In the genomic region with DNA sequence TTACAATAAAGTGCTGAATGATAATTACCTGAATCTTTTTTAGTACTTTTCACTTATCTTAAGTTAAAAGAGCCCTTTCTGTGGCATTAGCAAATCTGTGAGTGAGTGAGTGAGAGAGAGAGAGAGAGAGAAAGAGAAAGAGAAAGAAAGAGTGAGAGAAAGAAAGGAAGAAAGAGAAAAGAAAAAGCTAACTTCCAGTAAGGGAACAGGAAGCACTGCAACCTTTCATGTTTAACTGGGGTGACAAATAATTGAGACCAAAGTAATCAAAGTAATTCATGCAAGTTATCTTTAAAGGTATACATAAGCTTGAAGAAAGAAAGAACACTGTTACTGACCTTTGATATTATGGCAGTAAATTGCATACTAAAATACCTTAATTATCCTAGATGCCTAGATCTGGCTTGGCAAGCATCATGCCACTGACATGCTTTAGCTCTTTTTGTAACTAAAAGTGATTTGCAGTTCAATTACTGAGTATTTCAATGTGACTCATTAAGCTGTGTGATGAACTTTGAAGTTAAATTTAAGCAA, we compare ENCODE assay signal across 19 cellular contexts. TPM values are rescaled to one million over a fixed set of nuclear protein-coding genes. Genes with fewer than 3 reads are reported as not detected.
DNase-seq lines count a peak whose midpoint lies in the region; ATAC-seq and TF ChIP-seq lines count a peak whose summit lies in the region.
"Had no signal": no experiment of that assay in that cellular context is flagged by ENCODE, and none has a peak within 500 bp of the region (broad histone marks: within the 10 kb centered on the region; RNA-seq: fewer than 3 reads in every experiment).

No MANE protein-coding gene starts in this region.

- no peaks in the 10 kb centered on the region for H3K4me1 ChIP-seq in HCT116 (ENCODE audit: control insufficient read depth in 1 of 2, insufficient read depth in 2 of 2, low read length in 2 of 2)
- peaks cover 7% of the 10 kb centered on the region for H3K4me1 ChIP-seq in lower lobe of right lung

- no peak for TF ChIP-seq POLR2A in HCT116 (IDR thresholded peaks at IDR 0.05; ENCODE audit: borderline replicate concordance, extremely low read depth, insufficient read depth, insufficient read length)

- no peak overlapping the region for H3K9ac ChIP-seq in HCT116 (ENCODE audit: low read length)

- peak overlapping the region; percentile 49 for H3K27ac Mint-ChIP-seq in activated CD4-positive, alpha-beta T cell treated with anti-CD3 and anti-CD28 coated beads for 36 hours
- peak overlapping the region; percentile 75 for H3K27ac Mint-ChIP-seq in activated naive CD8-positive, alpha-beta T cell treated with anti-CD3 and anti-CD28 coated beads for 36 hours
- H3K27ac Mint-ChIP-seq in naive thymus-derived CD8-positive, alpha-beta T cell, result peak overlapping the region in 9 of 10 donors; percentile 0 to 81 (median 65)
- no peak overlapping the region for H3K27ac Mint-ChIP-seq in type B pancreatic cell

- TSS peak; percentile 11 for BruUV-seq in HCT116 (replicated peaks; lab: Mats Ljungman, UMichigan)

- RAD21 ChIA-PET in HCT116 (lab: Charles Lee; ENCODE audit: low non-redundant PET in 1 of 2, low total read pairs in 2 of 2, uncharacterized antibody in 2 of 2, unreplicated experiment in 2 of 2), result no interaction called here

- H3K4me3 Mint-ChIP-seq in activated CD4-positive, alpha-beta T cell treated with anti-CD3 and anti-CD28 coated beads for 36 hours, result no peak overlapping the region
- H3K4me3 Mint-ChIP-seq in activated naive CD8-positive, alpha-beta T cell treated with anti-CD3 and anti-CD28 coated beads for 36 hours, result peak overlapping the region; percentile 36
- H3K4me3 Mint-ChIP-seq in naive thymus-derived CD8-positive, alpha-beta T cell, result peak overlapping the region in 8 of 10 donors; percentile 10 to 67 (median 46)
- no peak overlapping the region for H3K4me3 Mint-ChIP-seq in type B pancreatic cell

- no peaks in the 10 kb centered on the region for H3K9me3 Mint-ChIP-seq in activated CD4-positive, alpha-beta T cell treated with anti-CD3 and anti-CD28 coated beads for 36 hours (ENCODE audit: low read depth)
- H3K9me3 Mint-ChIP-seq in activated naive CD8-positive, alpha-beta T cell treated with anti-CD3 and anti-CD28 coated beads for 36 hours, result no peaks in the 10 kb centered on the region
- H3K9me3 Mint-ChIP-seq in naive thymus-derived CD8-positive, alpha-beta T cell, result peaks cover 0 to under 1% (median 0%) of the 10 kb centered on the region in 9 donors
- no peaks in the 10 kb centered on the region for H3K9me3 Mint-ChIP-seq in type B pancreatic cell

- H3K27me3 ChIP-seq in HCT116 (ENCODE audit: insufficient read depth, low read length), result no peaks in the 10 kb centered on the region
- no peaks in the 10 kb centered on the region for H3K27me3 ChIP-seq in lower lobe of right lung (ENCODE audit: low read depth)
- H3K27me3 ChIP-seq: adrenal gland, upper lobe of left lung had no signal

- no peak for TF ChIP-seq RAD21 in HCT116 (IDR thresholded peaks at IDR 0.05; ENCODE audit: low read depth)

- no peak overlapping the region for H3K4me2 ChIP-seq in HCT116 (ENCODE audit: low read length)

- no peaks in the 10 kb centered on the region for H3K27me3 Mint-ChIP-seq in activated CD4-positive, alpha-beta T cell treated with anti-CD3 and anti-CD28 coated beads for 36 hours
- no peaks in the 10 kb centered on the region for H3K27me3 Mint-ChIP-seq in activated naive CD8-positive, alpha-beta T cell treated with anti-CD3 and anti-CD28 coated beads for 36 hours
- no peaks in the 10 kb centered on the region for H3K27me3 Mint-ChIP-seq in naive thymus-derived CD8-positive, alpha-beta T cell
- H3K27me3 Mint-ChIP-seq in type B pancreatic cell, result no peaks in the 10 kb centered on the region

- no peaks in the 10 kb centered on the region for H3K9me2 ChIP-seq in HCT116 (ENCODE audit: insufficient read depth)

- ATAC-seq in activated CD4-positive, alpha-beta T cell treated with anti-CD3 and anti-CD28 coated beads for 36 hours, result peak; percentile 68
- ATAC-seq in HCT116, result no peak
- ATAC-seq in naive thymus-derived CD8-positive, alpha-beta T cell, result peak in 1 of 2 donors; percentile 14
- ATAC-seq in GM18907 (IDR thresholded peaks at IDR 0.05; ENCODE audit: unreplicated experiment), result no peak
- no peak for ATAC-seq in lower lobe of right lung
- ATAC-seq: left lobe of liver had no signal

- peaks cover 13 to 32% of the 10 kb centered on the region in 2 experiments for H3K36me3 ChIP-seq in HCT116 (ENCODE audit: control insufficient read depth in 1 of 2, insufficient read depth in 2 of 2, low read length in 2 of 2)
- peaks cover 35% of the 10 kb centered on the region for H3K36me3 ChIP-seq in lower lobe of right lung

- H3K9me3 ChIP-seq in HCT116 (ENCODE audit: control insufficient read depth in 1 of 2, insufficient read depth in 1 of 2, low read depth in 1 of 2, low read length in 2 of 2) (no peaks in the 10 kb centered on the region), lower lobe of right lung (no peaks in the 10 kb centered on the region)
- H3K9me3 ChIP-seq: adrenal gland, upper lobe of left lung had no signal

- no peak for TF ChIP-seq CTCF in HCT116 (IDR thresholded peaks at IDR 0.05 in 2 of 3, conservative IDR thresholded peaks at IDR 0.05 in 1 of 3; ENCODE audit: borderline replicate concordance in 1 of 3, insufficient read depth in 1 of 3, low read depth in 2 of 3, low read length in 2 of 3)
- no peak for TF ChIP-seq CTCF in type B pancreatic cell (conservative IDR thresholded peaks at IDR 0.05)
- no peak for TF ChIP-seq CTCF in lower lobe of right lung (IDR thresholded peaks at IDR 0.05)

- H2AFZ ChIP-seq in HCT116 (ENCODE audit: low read depth, low read length, poor library complexity, severe bottlenecking), result no peak overlapping the region

- CTCF ChIA-PET in activated CD4-positive, alpha-beta T cell treated with anti-CD3 and anti-CD28 coated beads for 36 hours (lab: Charles Lee), result interaction anchor here (0.6 to 4.3 kb wide), 6 partner anchors 9 to 126 kb away, joined by 3 to 14 read pairs (median 3); no protein-coding TSS in a partner anchor
- CTCF ChIA-PET in HCT116 (lab: Charles Lee), result no interaction called here

- peaks cover 73% of the 10 kb centered on the region for H3K79me2 ChIP-seq in HCT116 (ENCODE audit: insufficient read depth, low read length)

- peaks cover 45% of the 10 kb centered on the region for H3K36me3 Mint-ChIP-seq in activated CD4-positive, alpha-beta T cell treated with anti-CD3 and anti-CD28 coated beads for 36 hours (ENCODE audit: low read depth)
- peaks cover 44% of the 10 kb centered on the region for H3K36me3 Mint-ChIP-seq in activated naive CD8-positive, alpha-beta T cell treated with anti-CD3 and anti-CD28 coated beads for 36 hours
- H3K36me3 Mint-ChIP-seq in naive thymus-derived CD8-positive, alpha-beta T cell, result peaks cover 6 to 48% (median 12%) of the 10 kb centered on the region in 3 donors
- H3K36me3 Mint-ChIP-seq in type B pancreatic cell, result peaks cover 27% of the 10 kb centered on the region

- no peak overlapping the region for H3K27ac ChIP-seq in HCT116 (ENCODE audit: low read depth, low read length)
- no peak overlapping the region for H3K27ac ChIP-seq in lower lobe of right lung
- H3K27ac ChIP-seq: adrenal gland, skin epidermis, upper lobe of left lung had no signal

- no peak for DNase-seq in activated CD4-positive, alpha-beta T cell treated with anti-CD3 and anti-CD28 coated beads for 36 hours
- no peak for DNase-seq in activated CD4-positive, alpha-beta T cell treated with anti-CD3 and anti-CD28 coated beads for 1 hour
- DNase-seq in HCT116 (ENCODE audit: low read depth, low spot score) (no peak), type B pancreatic cell (ENCODE audit: extremely low spot score, unreplicated experiment) (no peak), lower lobe of right lung (no peak)
- DNase-seq in activated naive CD8-positive, alpha-beta T cell treated with anti-CD3 and anti-CD28 coated beads for 36 hours, result no peak
- DNase-seq in naive thymus-derived CD8-positive, alpha-beta T cell, result no peak
- DNase-seq: 8988T, adrenal gland, C1 segment of cervical spinal cord, cerebellar nuclear complex, foreskin melanocyte, KBM-7, NCI-H1092, posterior cingulate gyrus, upper lobe of left lung had no signal

- no peak overlapping the region for H3K4me3 ChIP-seq in HCT116 (replicated peaks in 1 of 2; ENCODE audit: low read depth in 1 of 2, low read length in 2 of 2)
- no peak overlapping the region for H3K4me3 ChIP-seq in lower lobe of right lung
- H3K4me3 ChIP-seq: adrenal gland, skin epidermis, upper lobe of left lung had no signal

- POLR2A ChIA-PET in activated CD4-positive, alpha-beta T cell treated with anti-CD3 and anti-CD28 coated beads for 36 hours (lab: Charles Lee), result interaction anchor here (0.6 to 0.7 kb wide), 3 partner anchors 14 to 213 kb away, joined by 3 to 4 read pairs (median 3); no protein-coding TSS in a partner anchor
- POLR2A ChIA-PET in HCT116 (lab: Charles Lee), result no interaction called here
- POLR2A ChIA-PET in naive thymus-derived CD8-positive, alpha-beta T cell (lab: Charles Lee), result interaction anchor here (1.1 kb wide), 1 partner anchor 21 kb away, joined by 3 read pairs; no protein-coding TSS in a partner anchor

- intact Hi-C loops in activated CD4-positive, alpha-beta T cell treated with anti-CD3 and anti-CD28 coated beads for 36 hours (cut with DNase I, micrococcal nuclease), result no loop called here
- intact Hi-C loops in HCT116 (cut with micrococcal nuclease) (no loop called here), lower lobe of right lung (cut with DNase I) (no loop called here)

- H3K4me1 Mint-ChIP-seq in activated CD4-positive, alpha-beta T cell treated with anti-CD3 and anti-CD28 coated beads for 36 hours, result peaks cover 35% of the 10 kb centered on the region
- H3K4me1 Mint-ChIP-seq in activated naive CD8-positive, alpha-beta T cell treated with anti-CD3 and anti-CD28 coated beads for 36 hours, result peaks cover 36% of the 10 kb centered on the region
- H3K4me1 Mint-ChIP-seq in naive thymus-derived CD8-positive, alpha-beta T cell, result peaks cover 14 to 38% (median 35%) of the 10 kb centered on the region in 4 donors
- peaks cover 4% of the 10 kb centered on the region for H3K4me1 Mint-ChIP-seq in type B pancreatic cell (ENCODE audit: unreplicated experiment)

- no peaks in the 10 kb centered on the region for H4K20me1 ChIP-seq in HCT116 (ENCODE audit: insufficient read depth)

TF ChIP-seq in HCT116, 20 proteins besides CTCF, POLR2A, EP300 and RAD21 (continues in another document):
- no peak for TF ChIP-seq YY1 (IDR thresholded peaks at IDR 0.05; ENCODE audit: extremely low read depth, insufficient replicate concordance, low read depth, low read length)
- TF ChIP-seq SIN3A (IDR thresholded peaks at IDR 0.05; ENCODE audit: low read depth), result no peak
- TF ChIP-seq SP1 (IDR thresholded peaks at IDR 0.05; ENCODE audit: low read depth), result no peak

RNA-seq across cellular contexts. Expression of a gene that starts 21.7 kb away (rescaled TPM):
- total RNA-seq in activated CD4-positive, alpha-beta T cell treated with anti-CD3 and anti-CD28 coated beads for 36 hours, result 10 to 100 TPM; 15.8 to 15.9 TPM
- total RNA-seq in HCT116 (2021; ENCODE audit: unreplicated experiment), result 27.5 TPM
- 8.3 and 8.8 TPM in 2 replicates for polyA plus RNA-seq in HCT116 (2012)
- total RNA-seq in activated naive CD8-positive, alpha-beta T cell treated with anti-CD3 and anti-CD28 coated beads for 36 hours, result 10 to 100 TPM; 14.7 to 15.6 TPM
- total RNA-seq in naive thymus-derived CD8-positive, alpha-beta T cell, result 10 to 100 TPM; 15.3 to 16.4 TPM
- 1 to 10 TPM; 1.8 to 2.9 (median 1.9) TPM for polyA plus RNA-seq in naive thymus-derived CD8-positive, alpha-beta T cell
- total RNA-seq in type B pancreatic cell (ENCODE audit: low replicate concordance), result 15.3 and 15.8 TPM in 2 replicates
- 24.1 TPM for total RNA-seq in lower lobe of right lung

Comparison
In these comparisons a context has a peak if more than half of its experiments do, and no peak if none do; other contexts are left out.
1. H3K4me3 Mint-ChIP-seq: peak in activated naive CD8-positive, alpha-beta T cell treated with anti-CD3 and anti-CD28 coated beads for 36 hours (single experiment) and naive thymus-derived CD8-positive, alpha-beta T cell (8 of 10); none in activated CD4-positive, alpha-beta T cell treated with anti-CD3 and anti-CD28 coated beads for 36 hours (single experiment) and type B pancreatic cell (single experiment).